Comparison of ENCODE assay signal across 33 cellular contexts in the genomic region with DNA sequence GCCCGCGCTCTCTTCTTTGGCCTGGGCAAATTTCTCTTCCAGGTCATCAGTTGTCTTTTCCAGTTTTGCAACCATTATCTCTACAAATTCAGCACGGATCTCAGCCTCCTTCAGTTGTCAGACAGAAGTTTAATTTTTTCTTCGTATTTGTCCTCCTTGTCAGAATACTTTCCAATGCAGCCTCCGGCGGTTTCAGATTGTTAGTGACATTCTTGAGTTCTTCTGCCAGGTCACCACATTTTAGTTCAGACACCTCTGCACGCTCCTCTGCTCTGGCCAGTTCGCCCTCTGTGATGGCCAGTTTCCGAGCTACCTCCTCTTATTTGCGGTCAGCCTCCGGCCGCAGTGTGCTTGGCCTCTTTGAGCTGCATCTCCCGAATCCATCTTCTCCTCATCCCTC. TPM values are rescaled to one million over a fixed set of nuclear protein-coding genes. Genes with fewer than 3 reads are reported as not detected.
"Had no signal": no experiment of that assay in that cellular context is flagged by ENCODE, and none has a peak within 500 bp of the region (broad histone marks: within the 10 kb centered on the region; RNA-seq: fewer than 3 reads in every experiment).

No MANE protein-coding gene starts in this region.

- H3K4me2 ChIP-seq: neural progenitor cell, smooth muscle cell had no signal

- H3K4me1 ChIP-seq: neural progenitor cell, parathyroid adenoma, prostate gland, upper lobe of right lung, uterus had no signal

- H3K4me1 Mint-ChIP-seq: naive thymus-derived CD8-positive, alpha-beta T cell; stimulated activated memory B cell treated with anti-CD40 and anti-IgM and Interleukin-4, amounts not matched to agents 10 μg/mL and 1 μg/mL and 100 μg/mL, for 72 hours had no signal

- H3K79me2 ChIP-seq: parathyroid adenoma had no signal

- H3K36me3 Mint-ChIP-seq: natural killer cell treated with Interleukin-12 subunit alpha and Interleukin-12 subunit beta and Interleukin-15 and Interleukin-18, amount 100 ng/mL, for 72 hours; neural progenitor cell; stimulated activated memory B cell treated with anti-CD40 and anti-IgM and Interleukin-4, amounts not matched to agents 10 μg/mL and 1 μg/mL and 100 μg/mL, for 72 hours; type B pancreatic cell had no signal

- H3K4me3 Mint-ChIP-seq: naive thymus-derived CD8-positive, alpha-beta T cell; natural killer cell treated with Interleukin-12 subunit alpha and Interleukin-12 subunit beta and Interleukin-15 and Interleukin-18, amount 100 ng/mL, for 72 hours; nephron progenitor cell; neural progenitor cell; stimulated activated memory B cell treated with anti-CD40 and anti-IgM and Interleukin-4, amounts not matched to agents 10 μg/mL and 1 μg/mL and 100 μg/mL, for 72 hours; stimulated activated naive CD8-positive, alpha-beta T cell treated with anti-CD3 and anti-CD28 coated beads, Interleukin-15, Interleukin-2, amounts not matched to agents 100 ng/mL and 50 ng/mL, for 24 hours; type B pancreatic cell had no signal

- H2AFZ ChIP-seq: neural progenitor cell, parathyroid adenoma had no signal

- H3K9me3 ChIP-seq: ovary, prostate gland, right atrium auricular region, spleen, stomach, thoracic aorta, thyroid gland, tibial nerve, upper lobe of right lung, uterus had no signal

- H3K27ac Mint-ChIP-seq: naive B cell; natural killer cell treated with Interleukin-12 subunit alpha and Interleukin-12 subunit beta and Interleukin-15 and Interleukin-18, amount 100 ng/mL, for 72 hours; nephron progenitor cell; neural progenitor cell; stimulated activated memory B cell treated with anti-CD40 and anti-IgM and Interleukin-4, amounts not matched to agents 10 μg/mL and 1 μg/mL and 100 μg/mL, for 72 hours; stimulated activated naive CD8-positive, alpha-beta T cell treated with anti-CD3 and anti-CD28 coated beads, Interleukin-15, Interleukin-2, amounts not matched to agents 100 ng/mL and 50 ng/mL, for 24 hours; type B pancreatic cell had no signal

- H3K9me3 Mint-ChIP-seq: natural killer cell treated with Interleukin-12 subunit alpha and Interleukin-12 subunit beta and Interleukin-15 and Interleukin-18, amount 100 ng/mL, for 72 hours; nephron progenitor cell; neural progenitor cell; stimulated activated naive CD8-positive, alpha-beta T cell treated with anti-CD3 and anti-CD28 coated beads, Interleukin-15, Interleukin-2, amounts not matched to agents 100 ng/mL and 50 ng/mL, for 24 hours; type B pancreatic cell had no signal

- H3K27ac ChIP-seq: neural progenitor cell, ovary, parathyroid adenoma, prostate gland, right atrium auricular region, skin epidermis, spleen, stomach, thoracic aorta, thyroid gland, tibial nerve, upper lobe of right lung, uterus had no signal

- DNase-seq: naive B cell; naive thymus-derived CD8-positive, alpha-beta T cell; nephron progenitor cell; occipital lobe; spleen; stimulated activated CD4-positive, alpha-beta T cell treated with anti-CD3 and anti-CD28 coated beads, Interleukin-12 subunit alpha, Interleukin-12 subunit beta, amount 100 ng/mL, for 4 hours; stimulated activated CD4-positive, alpha-beta T cell treated with anti-CD3 and anti-CD28 coated beads, Interleukin-1b, Interleukin-23, amount 100 ng/mL, for 48 hours; stimulated activated CD4-positive, alpha-beta T cell treated with anti-CD3 and anti-CD28 coated beads, Interleukin-4, amount 100 ng/mL, for 1 hour; stimulated activated CD4-positive, alpha-beta T cell treated with anti-CD3 and anti-CD28 coated beads, Interleukin-4, amount 100 ng/mL, for 4 hours; stimulated activated CD8-positive, alpha-beta memory T cell treated with anti-CD3 and anti-CD28 coated beads, Interleukin-4, amount 100 ng/mL, for 48 hours; stimulated activated naive CD4-positive, alpha-beta T cell; stomach; thyroid gland; upper lobe of right lung; uterus had no signal

- H3K9ac ChIP-seq: neural progenitor cell, parathyroid adenoma had no signal

- ATAC-seq: naive thymus-derived CD8-positive, alpha-beta T cell; natural killer cell treated with Interleukin-12 subunit alpha and Interleukin-12 subunit beta and Interleukin-15 and Interleukin-18, amount 100 ng/mL, for 72 hours; sciatic nerve; stimulated activated memory B cell treated with anti-CD40 and anti-IgM and Interleukin-4, amounts not matched to agents 10 μg/mL and 1 μg/mL and 100 μg/mL, for 72 hours; upper lobe of right lung had no signal

- H3K36me3 ChIP-seq: neural progenitor cell, ovary, prostate gland, right atrium auricular region, spleen, stomach, thoracic aorta, thyroid gland, tibial nerve, upper lobe of right lung, uterus had no signal

- H3K27me3 ChIP-seq: neural progenitor cell, ovary, right atrium auricular region, thyroid gland had no signal

- H3K4me3 ChIP-seq: neural progenitor cell, ovary, prostate gland, right atrium auricular region, skin epidermis, smooth muscle cell, spleen, thoracic aorta, thyroid gland, upper lobe of right lung, uterus had no signal

RNA-seq across cellular contexts. Expression of a gene that starts 32.8 kb away (rescaled TPM):
- total RNA-seq: naive thymus-derived CD8-positive, alpha-beta T cell; natural killer cell treated with Interleukin-12 subunit alpha and Interleukin-12 subunit beta and Interleukin-15 and Interleukin-18, amount 100 ng/mL, for 72 hours; occipital lobe; osteoblast; ovary; pulmonary artery endothelial cell; right atrium auricular region; sciatic nerve; smooth muscle cell; spleen; stomach; subcutaneous adipose tissue; temporal lobe; thoracic aorta; thyroid gland; tibial nerve; upper lobe of right lung; uterus had no signal
- polyA plus RNA-seq: naive thymus-derived CD8-positive, alpha-beta T cell; ovary; smooth muscle cell; spleen; stomach had no signal
